ENCODE assay signal across 19 cellular contexts in the genomic region with DNA sequence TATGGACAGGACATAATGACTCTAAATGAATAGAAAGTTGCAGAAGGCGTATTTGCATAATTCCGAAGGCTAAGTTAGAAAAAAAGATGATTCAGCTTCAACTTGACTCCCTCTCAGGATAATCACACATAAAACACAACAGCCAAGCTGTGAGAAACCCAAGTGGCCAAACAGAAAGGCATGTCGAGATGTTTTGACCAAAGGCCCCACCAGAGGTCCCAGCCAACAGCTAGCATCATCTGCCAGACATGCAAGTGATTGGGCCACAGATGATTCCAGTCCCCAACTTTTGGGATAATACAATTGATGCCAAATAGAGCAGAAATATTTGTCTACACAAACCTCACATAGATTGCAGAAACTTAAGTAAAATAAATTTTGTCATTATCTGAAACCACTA.
"Had no signal": no experiment of that assay in that cellular context is flagged by ENCODE, and none has a peak within 500 bp of the region (broad histone marks: within the 10 kb centered on the region; RNA-seq: fewer than 3 reads in every experiment).

No MANE protein-coding gene starts in this region.

- H3K27ac ChIP-seq: coronary artery, gastrocnemius medialis, parathyroid adenoma, sigmoid colon, suprapubic skin, thyroid gland, uterus had no signal

- H3K9me3 ChIP-seq: gastrocnemius medialis, sigmoid colon, suprapubic skin, thyroid gland, uterus had no signal

- H3K4me1 ChIP-seq: gastrocnemius medialis, parathyroid adenoma, sigmoid colon, suprapubic skin, thyroid gland, uterus had no signal

- DNase-seq: effector CD4-positive, alpha-beta T cell; endodermal cell; erythroblast; glutamatergic neuron; islet precursor cell; mammary epithelial cell; naive thymus-derived CD4-positive, alpha-beta T cell; nephron progenitor cell; sigmoid colon; small intestine; stimulated activated CD4-positive, alpha-beta T cell treated with anti-CD3 and anti-CD28 coated beads, Interleukin-12 subunit alpha, Interleukin-12 subunit beta, amount 100 ng/mL, for 4 hours; stimulated activated naive CD4-positive, alpha-beta T cell treated with Interleukin-2 at 50 U/mL for 16 hours; thyroid gland; uterus had no signal

- H3K9ac ChIP-seq: parathyroid adenoma had no signal

- H3K4me3 ChIP-seq: coronary artery, gastrocnemius medialis, sigmoid colon, suprapubic skin, thyroid gland, uterus had no signal

- H3K27me3 ChIP-seq: gastrocnemius medialis, sigmoid colon, suprapubic skin, thyroid gland, uterus had no signal

- ATAC-seq: gastrocnemius medialis; left lobe of liver; naive thymus-derived CD4-positive, alpha-beta T cell had no signal

- H3K36me3 ChIP-seq: gastrocnemius medialis, sigmoid colon, suprapubic skin, thyroid gland, uterus had no signal
